ENCODE assay signal across 1 cellular context in genomic region chr13:112160558-112160957, GRCh38.
TF ChIP-seq lines count a peak whose summit lies in the region.

No MANE protein-coding gene starts in this region.

TF ChIP-seq in GM23338, 12 proteins besides CTCF, POLR2A, EP300 and RAD21 (continued from another document):
- no peak for TF ChIP-seq REST (IDR thresholded peaks at IDR 0.05; ENCODE audit: unreplicated experiment)
- no peak for TF ChIP-seq JUNB (IDR thresholded peaks at IDR 0.05; ENCODE audit: unreplicated experiment)
- no peak for TF ChIP-seq ZNF331 (CRISPR knock-in tag; IDR thresholded peaks at IDR 0.05; ENCODE audit: low read depth)
- no peak for TF ChIP-seq EZH2phosphoT487 (IDR thresholded peaks at IDR 0.05; ENCODE audit: unreplicated experiment)
- TF ChIP-seq ZNF462 (CRISPR knock-in tag; IDR thresholded peaks at IDR 0.05): no peak
